ENCODE assay signal across 21 cellular contexts in genomic region chr10:8136745-8137144, GRCh38.
DNase-seq lines count a peak whose midpoint lies in the region; ATAC-seq and TF ChIP-seq lines count a peak whose summit lies in the region.
"Had no signal": no experiment of that assay in that cellular context is flagged by ENCODE, and none has a peak within 500 bp of the region (broad histone marks: within the 10 kb centered on the region; RNA-seq: fewer than 3 reads in every experiment).

No MANE protein-coding gene starts in this region.

- H3F3A ChIP-seq in Loucy (ENCODE audit: low read depth): no peaks in the 10 kb centered on the region

- peak in 1 of 2 donors; percentile 27 for ATAC-seq in activated naive CD4-positive, alpha-beta T cell treated with anti-CD3 and anti-CD28 coated beads, Interleukin-2, amount 50 U/mL, for 72 hours
- no peak for ATAC-seq in stimulated activated naive CD8-positive, alpha-beta T cell treated with anti-CD3 and anti-CD28 coated beads, Interleukin-15, amount 100 ng/mL, for 72 hours
- ATAC-seq: GM12878, HCT116 had no signal

- CTCF ChIA-PET in activated naive CD4-positive, alpha-beta T cell treated with anti-CD3 and anti-CD28 coated beads, Interleukin-2, amount 10 ng/mL, durations not matched to agents 7 days and 5 days (lab: Charles Lee): no interaction called here

- no peak overlapping the region for H2AFZ ChIP-seq in Loucy (ENCODE audit: low read length)

- no peaks in the 10 kb centered on the region for H4K20me1 ChIP-seq in Loucy (ENCODE audit: insufficient read depth, low read length, poor library complexity, severe bottlenecking)

- no peak overlapping the region for H3K9ac ChIP-seq in Loucy (ENCODE audit: low read depth, low read length, poor library complexity, severe bottlenecking)

- peaks cover 26% of the 10 kb centered on the region for H3K4me1 ChIP-seq in Loucy (ENCODE audit: insufficient read depth, low read length, poor library complexity, severe bottlenecking)
- H3K4me1 ChIP-seq: colonic mucosa, lower lobe of right lung had no signal

- peak overlapping the region; percentile 25 for H3K4me2 ChIP-seq in Loucy (ENCODE audit: low read depth, low read length, poor library complexity, severe bottlenecking)

- H3K4me1 Mint-ChIP-seq in activated naive CD4-positive, alpha-beta T cell treated with anti-CD3 and anti-CD28 coated beads, Interleukin-2, amount 10 ng/mL, durations not matched to agents 7 days and 5 days: peaks cover 72% of the 10 kb centered on the region
- peaks cover 78% of the 10 kb centered on the region for H3K4me1 Mint-ChIP-seq in stimulated activated naive CD8-positive, alpha-beta T cell treated with anti-CD3 and anti-CD28 coated beads, Interleukin-15, amount 100 ng/mL, for 72 hours

- no peaks in the 10 kb centered on the region for H3K27me3 ChIP-seq in Loucy (ENCODE audit: insufficient read depth, low read length, poor library complexity, severe bottlenecking)
- H3K27me3 ChIP-seq: brain microvascular endothelial cell, colonic mucosa had no signal

- H3K9me3 ChIP-seq in Loucy (ENCODE audit: insufficient read depth, low read depth, low read length): no peaks in the 10 kb centered on the region
- H3K9me3 ChIP-seq: colonic mucosa, lower lobe of right lung, neutrophil, thoracic aorta had no signal

- H3K9me3 Mint-ChIP-seq in activated naive CD4-positive, alpha-beta T cell treated with anti-CD3 and anti-CD28 coated beads, Interleukin-2, amount 10 ng/mL, durations not matched to agents 7 days and 5 days: no peaks in the 10 kb centered on the region
- H3K9me3 Mint-ChIP-seq in activated naive CD4-positive, alpha-beta T cell treated with anti-CD3 and anti-CD28 coated beads, Interleukin-2, amount 50 U/mL, for 72 hours: no peaks in the 10 kb centered on the region
- no peaks in the 10 kb centered on the region for H3K9me3 Mint-ChIP-seq in stimulated activated naive CD8-positive, alpha-beta T cell treated with anti-CD3 and anti-CD28 coated beads, Interleukin-15, amount 100 ng/mL, for 72 hours
- H3K9me3 Mint-ChIP-seq: activated B cell treated with CpG ODN at 0.5 μM for 24 hours had no signal

- H3K4me3 Mint-ChIP-seq in activated naive CD4-positive, alpha-beta T cell treated with anti-CD3 and anti-CD28 coated beads, Interleukin-2, amount 10 ng/mL, durations not matched to agents 7 days and 5 days: peak overlapping the region; percentile 80
- H3K4me3 Mint-ChIP-seq in stimulated activated naive CD8-positive, alpha-beta T cell treated with anti-CD3 and anti-CD28 coated beads, Interleukin-15, amount 100 ng/mL, for 72 hours: peak overlapping the region; percentile 51 to 66
- H3K4me3 Mint-ChIP-seq: activated B cell treated with CpG ODN at 0.5 μM for 24 hours had no signal

- no peak overlapping the region for H3K4me3 ChIP-seq in Loucy (ENCODE audit: low read length, poor library complexity, severe bottlenecking)
- H3K4me3 ChIP-seq: colonic mucosa, GM12878, thoracic aorta had no signal

- peaks cover 9% of the 10 kb centered on the region for H3K36me3 Mint-ChIP-seq in activated naive CD4-positive, alpha-beta T cell treated with anti-CD3 and anti-CD28 coated beads, Interleukin-2, amount 10 ng/mL, durations not matched to agents 7 days and 5 days
- no peaks in the 10 kb centered on the region for H3K36me3 Mint-ChIP-seq in activated naive CD4-positive, alpha-beta T cell treated with anti-CD3 and anti-CD28 coated beads, Interleukin-2, amount 50 U/mL, for 72 hours

- DNase-seq in activated naive CD4-positive, alpha-beta T cell treated with anti-CD3 and anti-CD28 coated beads, Interleukin-2, amount 10 ng/mL, durations not matched to agents 7 days and 5 days: no peak
- no peak for DNase-seq in activated naive CD4-positive, alpha-beta T cell treated with anti-CD3 and anti-CD28 coated beads, Interleukin-2, amount 50 U/mL, for 16 hours
- DNase-seq in activated naive CD4-positive, alpha-beta T cell treated with anti-CD3 and anti-CD28 coated beads, Interleukin-2, amount 50 U/mL, for 72 hours (ENCODE audit: low spot score in 2 of 2): no peak
- DNase-seq in stimulated activated naive CD8-positive, alpha-beta T cell treated with anti-CD3 and anti-CD28 coated beads, Interleukin-15, amount 100 ng/mL, for 72 hours: no peak
- no peak for DNase-seq in AG08395 (ENCODE audit: low spot score)
- no peak for DNase-seq in amygdala (lab: John Stamatoyannopoulos, UW)
- DNase-seq: activated B cell treated with CpG ODN at 0.5 μM for 24 hours; activated CD8-positive, alpha-beta memory T cell treated with anti-CD3 and anti-CD28 coated beads, Interleukin-2, amount 50 U/mL, for 4 hours; brain microvascular endothelial cell; colonic mucosa; DMS79; KG1; lower lobe of right lung; NCI-H1694; NCI-H2171 treated with DMSO at 0.1 percent for 48 hours; NCI-H526 had no signal

- H3K9me2 ChIP-seq in Loucy (replicated peaks; ENCODE audit: low read depth, low read length): no peaks in the 10 kb centered on the region

- H3K36me3 ChIP-seq in Loucy (ENCODE audit: insufficient read depth, low read length): no peaks in the 10 kb centered on the region
- H3K36me3 ChIP-seq: brain microvascular endothelial cell, colonic mucosa, lower lobe of right lung, neutrophil, thoracic aorta had no signal

- H3K27me3 Mint-ChIP-seq in activated naive CD4-positive, alpha-beta T cell treated with anti-CD3 and anti-CD28 coated beads, Interleukin-2, amount 10 ng/mL, durations not matched to agents 7 days and 5 days: peaks cover 10% of the 10 kb centered on the region
- no peaks in the 10 kb centered on the region for H3K27me3 Mint-ChIP-seq in stimulated activated naive CD8-positive, alpha-beta T cell treated with anti-CD3 and anti-CD28 coated beads, Interleukin-15, amount 100 ng/mL, for 72 hours

- H3K79me2 ChIP-seq in Loucy (ENCODE audit: insufficient read depth, low read length): no peaks in the 10 kb centered on the region

- H3K27ac Mint-ChIP-seq in activated naive CD4-positive, alpha-beta T cell treated with anti-CD3 and anti-CD28 coated beads, Interleukin-2, amount 10 ng/mL, durations not matched to agents 7 days and 5 days: peak overlapping the region; percentile 98
- peak overlapping the region; percentile 86 to 94 for H3K27ac Mint-ChIP-seq in activated naive CD4-positive, alpha-beta T cell treated with anti-CD3 and anti-CD28 coated beads, Interleukin-2, amount 50 U/mL, for 72 hours
- peak overlapping the region; percentile 63 to 95 for H3K27ac Mint-ChIP-seq in stimulated activated naive CD8-positive, alpha-beta T cell treated with anti-CD3 and anti-CD28 coated beads, Interleukin-15, amount 100 ng/mL, for 72 hours
- H3K27ac Mint-ChIP-seq: activated B cell treated with CpG ODN at 0.5 μM for 24 hours had no signal

- TF ChIP-seq CTCF in Loucy (conservative IDR thresholded peaks at IDR 0.05; ENCODE audit: low read length): no peak
